ENCODE assay signal across 1 cellular context in the genomic region with DNA sequence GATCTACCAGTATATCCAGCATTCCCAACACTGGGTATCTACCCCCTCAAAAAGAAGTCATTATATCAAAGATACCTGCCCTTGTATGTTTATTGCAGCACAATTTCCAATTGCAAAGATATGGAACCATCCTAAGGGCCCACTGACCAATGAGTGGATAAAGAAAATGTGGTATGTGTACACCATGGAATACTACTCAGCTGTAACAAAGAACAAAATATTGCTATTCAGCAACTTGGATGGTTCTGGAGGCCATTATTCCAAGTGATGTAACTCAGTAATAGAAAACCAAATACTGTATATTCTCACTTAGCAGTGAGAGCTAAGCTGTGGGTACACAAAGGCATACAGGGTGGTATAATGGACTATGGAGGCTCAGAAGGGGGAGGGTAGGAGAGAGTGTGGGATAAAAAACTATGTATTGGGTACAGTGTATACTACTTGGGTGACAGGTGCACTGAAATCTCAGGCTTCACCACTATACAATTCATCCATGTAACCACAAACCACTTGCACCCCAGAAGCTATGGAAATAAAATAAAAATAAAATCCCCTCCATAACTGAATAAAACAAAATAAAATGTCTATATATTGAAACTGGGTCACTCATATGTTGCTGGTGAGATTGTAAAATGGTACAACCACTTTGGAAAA.
TF ChIP-seq lines count a peak whose summit lies in the region.

No MANE protein-coding gene starts in this region.

TF ChIP-seq in SK-N-SH, 30 proteins besides CTCF, POLR2A, EP300 and RAD21 (continued from another document):
- TF ChIP-seq, protein P1, sequence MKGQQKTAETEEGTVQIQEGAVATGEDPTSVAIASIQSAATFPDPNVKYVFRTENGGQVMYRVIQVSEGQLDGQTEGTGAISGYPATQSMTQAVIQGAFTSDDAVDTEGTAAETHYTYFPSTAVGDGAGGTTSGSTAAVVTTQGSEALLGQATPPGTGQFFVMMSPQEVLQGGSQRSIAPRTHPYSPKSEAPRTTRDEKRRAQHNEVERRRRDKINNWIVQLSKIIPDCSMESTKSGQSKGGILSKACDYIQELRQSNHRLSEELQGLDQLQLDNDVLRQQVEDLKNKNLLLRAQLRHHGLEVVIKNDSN (IDR thresholded peaks at IDR 0.05; ENCODE audit: borderline replicate concordance, low read depth) = no peak
- TF ChIP-seq, protein P2, sequence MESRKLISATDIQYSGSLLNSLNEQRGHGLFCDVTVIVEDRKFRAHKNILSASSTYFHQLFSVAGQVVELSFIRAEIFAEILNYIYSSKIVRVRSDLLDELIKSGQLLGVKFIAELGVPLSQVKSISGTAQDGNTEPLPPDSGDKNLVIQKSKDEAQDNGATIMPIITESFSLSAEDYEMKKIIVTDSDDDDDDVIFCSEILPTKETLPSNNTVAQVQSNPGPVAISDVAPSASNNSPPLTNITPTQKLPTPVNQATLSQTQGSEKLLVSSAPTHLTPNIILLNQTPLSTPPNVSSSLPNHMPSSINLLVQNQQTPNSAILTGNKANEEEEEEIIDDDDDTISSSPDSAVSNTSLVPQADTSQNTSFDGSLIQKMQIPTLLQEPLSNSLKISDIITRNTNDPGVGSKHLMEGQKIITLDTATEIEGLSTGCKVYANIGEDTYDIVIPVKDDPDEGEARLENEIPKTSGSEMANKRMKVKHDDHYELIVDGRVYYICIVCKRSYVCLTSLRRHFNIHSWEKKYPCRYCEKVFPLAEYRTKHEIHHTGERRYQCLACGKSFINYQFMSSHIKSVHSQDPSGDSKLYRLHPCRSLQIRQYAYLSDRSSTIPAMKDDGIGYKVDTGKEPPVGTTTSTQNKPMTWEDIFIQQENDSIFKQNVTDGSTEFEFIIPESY (IDR thresholded peaks at IDR 0.05; ENCODE audit: borderline replicate concordance, low read depth) = no peak
